Comparison of ENCODE assay signal across 8 cellular contexts in genomic region chr11:122746050-122746478, GRCh38.
DNase-seq lines count a peak whose midpoint lies in the region; ATAC-seq and TF ChIP-seq lines count a peak whose summit lies in the region.

No MANE protein-coding gene starts in this region.

- no peak for TF ChIP-seq CTCF in natural killer cell (IDR thresholded peaks at IDR 0.05)

- H3K27me3 Mint-ChIP-seq in natural killer cell (ENCODE audit: low read depth in 2 of 2) = no peaks in the 10 kb centered on the region

- 86 to 88% methylated on average over 13 of the region's 13 CpGs for WGBS in GM23248 (ENCODE audit: low coverage in 1 of 2, low lambda C conversion rate in 2 of 2, missing lambda C conversion rate in 2 of 2), 2 experiments

- no peaks in the 10 kb centered on the region for H3K36me3 ChIP-seq in GM23248 (ENCODE audit: low read depth)

- no peak overlapping the region for H2AFZ ChIP-seq in GM23248

- no peaks in the 10 kb centered on the region for H3K36me3 Mint-ChIP-seq in natural killer cell

- H3K27ac ChIP-seq in GM23248 = no peak overlapping the region

- peaks cover 14% of the 10 kb centered on the region in 2 donors for H3K4me1 Mint-ChIP-seq in natural killer cell

- no peaks in the 10 kb centered on the region for H3K9me3 Mint-ChIP-seq in natural killer cell

- H3K9me3 ChIP-seq in GM23248 (ENCODE audit: low read depth) = no peaks in the 10 kb centered on the region

- no peak overlapping the region for H3K9ac ChIP-seq in GM23248

- DNase-seq in activated CD4-positive, alpha-beta T cell treated with anti-CD3 and anti-CD28 coated beads for 4 hours = peak; percentile 70 to 73
- peak; percentile 40 for DNase-seq in natural killer cell
- no peak for DNase-seq in NCI-H1092 treated with DMSO at 0.1 percent for 48 hours (lab: John Stamatoyannopoulos, UW)
- no peak for DNase-seq in ecto neural progenitor cell (ENCODE audit: low spot score)
- no peak for DNase-seq in GM23248
- DNase-seq in sciatic nerve (ENCODE audit: low spot score) = no peak

- ATAC-seq in GM19438 (IDR thresholded peaks at IDR 0.05; ENCODE audit: low read depth, unreplicated experiment) (peak; percentile 54), HG03175 (IDR thresholded peaks at IDR 0.05; ENCODE audit: unreplicated experiment) (peak; percentile 90), natural killer cell (peak; percentile 76 to 89 (median 88)), sciatic nerve (no peak)

- H3K4me3 Mint-ChIP-seq in natural killer cell = peak overlapping the region; percentile 81

- H3K27ac Mint-ChIP-seq in natural killer cell = no peak overlapping the region

- no peaks in the 10 kb centered on the region for H3K9me2 ChIP-seq in GM23248 (ENCODE audit: insufficient read depth)

- H3K27me3 ChIP-seq in GM23248 (replicated peaks; ENCODE audit: insufficient read depth) = no peaks in the 10 kb centered on the region

- no peak overlapping the region for H3K4me3 ChIP-seq in GM23248

- in situ Hi-C loops in GM23248 (cut with MboI) = no loop called here

- H3K79me2 ChIP-seq in GM23248 (ENCODE audit: insufficient read depth) = peaks cover 54% of the 10 kb centered on the region

- intact Hi-C loops in natural killer cell (cut with micrococcal nuclease) = loop anchor here (1.0 to 5.0 kb wide), 2 partner anchors 29 to 69 kb away; no protein-coding TSS in a partner anchor
- intact Hi-C loops in sciatic nerve (cut with DNase I) = no loop called here

- H4K20me1 ChIP-seq in GM23248 (ENCODE audit: insufficient read depth) = no peaks in the 10 kb centered on the region

- H3K4me1 ChIP-seq in GM23248 (ENCODE audit: insufficient read depth) = peaks cover 17% of the 10 kb centered on the region

- peaks cover 22% of the 10 kb centered on the region for H3F3A ChIP-seq in GM23248 (ENCODE audit: insufficient read depth)

- H3K4me2 ChIP-seq in GM23248 (ENCODE audit: unreplicated experiment) = no peak overlapping the region

Comparison
In these comparisons a context has a peak if more than half of its experiments do, and no peak if none do; other contexts are left out.
1. DNase-seq: peak in activated CD4-positive, alpha-beta T cell treated with anti-CD3 and anti-CD28 coated beads for 4 hours (2 of 2) and natural killer cell (single experiment); none in NCI-H1092 treated with DMSO at 0.1 percent for 48 hours (single experiment), ecto neural progenitor cell (single experiment), GM23248 (single experiment) and sciatic nerve (single experiment).